ENCODE assay signal across 1 cellular context in genomic region chr11:65416341-65417185, GRCh38.
TF ChIP-seq lines count a peak whose summit lies in the region.

No MANE protein-coding gene starts in this region.

TF ChIP-seq in neural cell, 6 proteins besides CTCF, POLR2A, EP300 and RAD21 (continued from another document):
- TF ChIP-seq REST (IDR thresholded peaks at IDR 0.05; ENCODE audit: borderline replicate concordance) (no peak), MXI1 (conservative IDR thresholded peaks at IDR 0.05; ENCODE audit: poor library complexity, severe bottlenecking) (peak; percentile 68), POLR2AphosphoS5 (IDR thresholded peaks at IDR 0.05) (peak; percentile 62), TAF1 (IDR thresholded peaks at IDR 0.05; ENCODE audit: low read depth) (peak; percentile 39)
